Comparison of ENCODE assay signal across 1 cellular context in the genomic region with DNA sequence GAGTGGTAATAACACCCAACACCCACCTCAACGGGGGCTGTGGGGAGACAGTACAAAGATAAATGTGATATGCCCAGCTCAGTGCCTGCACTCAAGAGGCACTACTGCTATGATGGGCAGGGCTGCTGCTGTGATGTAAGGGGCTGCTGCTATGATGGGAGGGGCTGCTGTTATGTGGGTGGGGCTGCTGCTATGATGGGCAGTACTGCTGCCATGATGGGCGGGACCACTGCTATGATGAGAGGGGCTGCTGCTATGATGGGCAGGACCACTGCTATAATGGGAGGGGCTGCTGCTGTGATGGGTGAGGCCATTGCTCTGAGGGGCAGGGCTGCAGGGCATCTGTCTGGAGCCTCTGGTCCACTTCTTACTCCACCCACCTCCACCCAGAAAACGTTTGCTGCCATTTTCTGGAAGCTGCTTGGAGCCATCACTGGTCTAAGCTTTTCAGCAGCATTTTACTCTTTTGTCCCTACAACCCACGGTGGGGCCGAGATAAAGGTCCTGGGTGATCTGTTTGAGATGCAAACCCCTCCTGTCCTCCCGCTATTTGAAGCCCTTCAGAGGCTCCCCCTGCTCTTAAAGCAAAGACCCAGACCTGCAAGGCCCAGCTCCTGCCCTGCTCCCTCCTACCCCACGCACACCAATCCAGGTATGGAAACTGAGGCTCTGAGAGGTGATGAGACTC.
TF ChIP-seq lines count a peak whose summit lies in the region.

No MANE protein-coding gene starts in this region.

TF ChIP-seq in GM23338, 12 proteins besides CTCF, POLR2A, EP300 and RAD21 (continued from another document):
- TF ChIP-seq, protein P1, sequence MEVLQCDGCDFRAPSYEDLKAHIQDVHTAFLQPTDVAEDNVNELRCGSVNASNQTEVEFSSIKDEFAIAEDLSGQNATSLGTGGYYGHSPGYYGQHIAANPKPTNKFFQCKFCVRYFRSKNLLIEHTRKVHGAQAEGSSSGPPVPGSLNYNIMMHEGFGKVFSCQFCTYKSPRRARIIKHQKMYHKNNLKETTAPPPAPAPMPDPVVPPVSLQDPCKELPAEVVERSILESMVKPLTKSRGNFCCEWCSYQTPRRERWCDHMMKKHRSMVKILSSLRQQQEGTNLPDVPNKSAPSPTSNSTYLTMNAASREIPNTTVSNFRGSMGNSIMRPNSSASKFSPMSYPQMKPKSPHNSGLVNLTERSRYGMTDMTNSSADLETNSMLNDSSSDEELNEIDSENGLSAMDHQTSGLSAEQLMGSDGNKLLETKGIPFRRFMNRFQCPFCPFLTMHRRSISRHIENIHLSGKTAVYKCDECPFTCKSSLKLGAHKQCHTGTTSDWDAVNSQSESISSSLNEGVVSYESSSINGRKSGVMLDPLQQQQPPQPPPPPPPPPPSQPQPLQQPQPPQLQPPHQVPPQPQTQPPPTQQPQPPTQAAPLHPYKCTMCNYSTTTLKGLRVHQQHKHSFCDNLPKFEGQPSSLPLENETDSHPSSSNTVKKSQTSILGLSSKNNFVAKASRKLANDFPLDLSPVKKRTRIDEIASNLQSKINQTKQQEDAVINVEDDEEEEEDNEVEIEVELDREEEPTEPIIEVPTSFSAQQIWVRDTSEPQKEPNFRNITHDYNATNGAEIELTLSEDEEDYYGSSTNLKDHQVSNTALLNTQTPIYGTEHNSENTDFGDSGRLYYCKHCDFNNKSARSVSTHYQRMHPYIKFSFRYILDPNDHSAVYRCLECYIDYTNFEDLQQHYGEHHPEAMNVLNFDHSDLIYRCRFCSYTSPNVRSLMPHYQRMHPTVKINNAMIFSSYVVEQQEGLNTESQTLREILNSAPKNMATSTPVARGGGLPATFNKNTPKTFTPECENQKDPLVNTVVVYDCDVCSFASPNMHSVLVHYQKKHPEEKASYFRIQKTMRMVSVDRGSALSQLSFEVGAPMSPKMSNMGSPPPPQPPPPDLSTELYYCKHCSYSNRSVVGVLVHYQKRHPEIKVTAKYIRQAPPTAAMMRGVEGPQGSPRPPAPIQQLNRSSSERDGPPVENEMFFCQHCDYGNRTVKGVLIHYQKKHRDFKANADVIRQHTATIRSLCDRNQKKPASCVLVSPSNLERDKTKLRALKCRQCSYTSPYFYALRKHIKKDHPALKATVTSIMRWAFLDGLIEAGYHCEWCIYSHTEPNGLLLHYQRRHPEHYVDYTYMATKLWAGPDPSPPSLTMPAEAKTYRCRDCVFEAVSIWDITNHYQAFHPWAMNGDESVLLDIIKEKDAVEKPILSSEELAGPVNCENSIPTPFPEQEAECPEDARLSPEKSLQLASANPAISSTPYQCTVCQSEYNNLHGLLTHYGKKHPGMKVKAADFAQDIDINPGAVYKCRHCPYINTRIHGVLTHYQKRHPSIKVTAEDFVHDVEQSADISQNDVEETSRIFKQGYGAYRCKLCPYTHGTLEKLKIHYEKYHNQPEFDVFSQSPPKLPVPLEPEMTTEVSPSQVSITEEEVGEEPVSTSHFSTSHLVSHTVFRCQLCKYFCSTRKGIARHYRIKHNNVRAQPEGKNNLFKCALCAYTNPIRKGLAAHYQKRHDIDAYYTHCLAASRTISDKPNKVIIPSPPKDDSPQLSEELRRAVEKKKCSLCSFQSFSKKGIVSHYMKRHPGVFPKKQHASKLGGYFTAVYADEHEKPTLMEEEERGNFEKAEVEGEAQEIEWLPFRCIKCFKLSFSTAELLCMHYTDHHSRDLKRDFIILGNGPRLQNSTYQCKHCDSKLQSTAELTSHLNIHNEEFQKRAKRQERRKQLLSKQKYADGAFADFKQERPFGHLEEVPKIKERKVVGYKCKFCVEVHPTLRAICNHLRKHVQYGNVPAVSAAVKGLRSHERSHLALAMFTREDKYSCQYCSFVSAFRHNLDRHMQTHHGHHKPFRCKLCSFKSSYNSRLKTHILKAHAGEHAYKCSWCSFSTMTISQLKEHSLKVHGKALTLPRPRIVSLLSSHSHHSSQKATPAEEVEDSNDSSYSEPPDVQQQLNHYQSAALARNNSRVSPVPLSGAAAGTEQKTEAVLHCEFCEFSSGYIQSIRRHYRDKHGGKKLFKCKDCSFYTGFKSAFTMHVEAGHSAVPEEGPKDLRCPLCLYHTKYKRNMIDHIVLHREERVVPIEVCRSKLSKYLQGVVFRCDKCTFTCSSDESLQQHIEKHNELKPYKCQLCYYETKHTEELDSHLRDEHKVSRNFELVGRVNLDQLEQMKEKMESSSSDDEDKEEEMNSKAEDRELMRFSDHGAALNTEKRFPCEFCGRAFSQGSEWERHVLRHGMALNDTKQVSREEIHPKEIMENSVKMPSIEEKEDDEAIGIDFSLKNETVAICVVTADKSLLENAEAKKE (CRISPR knock-in tag; IDR thresholded peaks at IDR 0.05), result no peak
